ENCODE assay signal across 8 cellular contexts in genomic region chr9:137378688-137379410, GRCh38. TPM values are rescaled to one million over a fixed set of nuclear protein-coding genes. Genes with fewer than 3 reads are reported as not detected.
DNase-seq lines count a peak whose midpoint lies in the region; ATAC-seq, FAIRE-seq and TF ChIP-seq lines count a peak whose summit lies in the region.
"Not testable (repeated sequence)": the region's sequence is repeated elsewhere in the genome, so short reads cannot be mapped to it uniquely, and the experiment has no call there.
"Had no signal": no experiment of that assay in that cellular context is flagged by ENCODE, and none has a peak within 500 bp of the region (broad histone marks: within the 10 kb centered on the region; RNA-seq: fewer than 3 reads in every experiment).

No MANE protein-coding gene starts in this region.

- H3K4me1 ChIP-seq in right cardiac atrium (ENCODE audit: control insufficient read depth, insufficient read depth, low read length) = not testable (repeated sequence)
- peaks cover 0 to 18% (median 6%) of the 10 kb centered on the region in 6 donors for H3K4me1 ChIP-seq in spleen

- H3K27me3 ChIP-seq in right cardiac atrium (ENCODE audit: control insufficient read depth, insufficient read depth); spleen (replicated peaks in 1 of 7): not testable (repeated sequence)

- not testable (repeated sequence) for H3K4me3 ChIP-seq in right cardiac atrium (ENCODE audit: low read length); spleen

- TF ChIP-seq CTCF in endothelial cell (IDR thresholded peaks at IDR 0.05; ENCODE audit: unreplicated experiment); neural crest cell (conservative IDR thresholded peaks at IDR 0.05); spleen (IDR thresholded peaks at IDR 0.05 in 8 of 11, conservative IDR thresholded peaks at IDR 0.05 in 3 of 11): not testable (repeated sequence)

- 90% methylated on average over 37 of the region's 37 CpGs for WGBS in right cardiac atrium
- 83 to 94% (median 90%) methylated on average over 27 to 37 of the region's 37 CpGs for WGBS in spleen, 5 donors

- not testable (repeated sequence) for ATAC-seq in right cardiac atrium

- not testable (repeated sequence) for H3K36me3 Mint-ChIP-seq in endothelial cell (ENCODE audit: low read depth, unreplicated experiment); neural crest cell (ENCODE audit: low read depth)

- intact Hi-C loops in right cardiac atrium (cut with DNase I) = loop anchor here in 1 of 4 donors (10.0 kb wide), 1 partner anchor 54 kb away; no protein-coding TSS in a partner anchor
- intact Hi-C loops in spleen (cut with DNase I; ENCODE audit: low total_unique reads) = not testable (repeated sequence)

- not testable (repeated sequence) for DNase-seq in HTR-8/SVneo (ENCODE audit: insufficient read length, low spot score); endothelial cell (ENCODE audit: low spot score); neural crest cell (ENCODE audit: low read depth, low spot score)
- peak; percentile 41 for DNase-seq in activated effector memory CD4-positive, alpha-beta T cell treated with anti-CD3 and anti-CD28 coated beads, Interleukin-2, amount 50 U/mL, for 16 hours
- DNase-seq in right cardiac atrium = peak in 2 of 3 donors; percentile 4 to 9
- DNase-seq in spleen = peak; percentile 13

- H3K4me3 Mint-ChIP-seq in endothelial cell (ENCODE audit: unreplicated experiment) = peak overlapping the region; percentile 43
- peak overlapping the region; percentile 64 for H3K4me3 Mint-ChIP-seq in neural crest cell

- H3K36me3 ChIP-seq in spleen = peaks cover 0 to 11% (median 0%) of the 10 kb centered on the region in 6 donors

- not testable (repeated sequence) for H3K27ac Mint-ChIP-seq in endothelial cell (ENCODE audit: unreplicated experiment); neural crest cell (ENCODE audit: unreplicated experiment)

- not testable (repeated sequence) for H3K9me3 ChIP-seq in right cardiac atrium (ENCODE audit: control insufficient read depth, low read length); spleen

- not testable (repeated sequence) for H3K9me3 Mint-ChIP-seq in endothelial cell (ENCODE audit: unreplicated experiment); neural crest cell

- H3K27ac ChIP-seq in right cardiac atrium (ENCODE audit: low read length); spleen: not testable (repeated sequence)

- peak; percentile 68 for FAIRE-seq in HTR-8/SVneo (lab: Jason Lieb, UNC)

- TF ChIP-seq POLR2A in spleen (IDR thresholded peaks at IDR 0.05) = not testable (repeated sequence)

- not testable (repeated sequence) for H3K27me3 Mint-ChIP-seq in endothelial cell (ENCODE audit: unreplicated experiment); neural crest cell (ENCODE audit: low read depth)

- H3K4me1 Mint-ChIP-seq in endothelial cell (ENCODE audit: unreplicated experiment); neural crest cell: not testable (repeated sequence)

RNA-seq across cellular contexts. Expression of gene EXD3, which starts 44.1 kb away (rescaled TPM):
- 19.9 TPM for total RNA-seq in endothelial cell (ENCODE audit: unreplicated experiment)
- total RNA-seq in right cardiac atrium = 10 to 100 TPM in 2 of 4 donors, 1 to 10 TPM in 2; 7.9 to 13.4 (median 11.1) TPM
- 14.6 TPM for polyA plus RNA-seq in right cardiac atrium
- 15.1 and 17.6 TPM in 2 replicates for total RNA-seq in neural crest cell
- 10 to 100 TPM; 14.5 to 52.8 (median 29.8) TPM for total RNA-seq in spleen
- polyA plus RNA-seq in spleen = 10 to 100 TPM; 15.6 to 62.3 (median 43.4) TPM

RNA-seq across cellular contexts. Expression of gene NOXA1, which starts 44.3 kb away (rescaled TPM):
- 0.36 TPM for total RNA-seq in endothelial cell (ENCODE audit: unreplicated experiment)
- total RNA-seq in right cardiac atrium = 1 to 10 TPM; 3.1 to 7.5 (median 4.5) TPM
- 4.3 TPM for polyA plus RNA-seq in right cardiac atrium
- 0.89 and 0.98 TPM in 2 replicates for total RNA-seq in neural crest cell
- total RNA-seq in spleen = 10 to 100 TPM in 2 of 7 donors, 1 to 10 TPM in 5; 1.9 to 15.0 (median 5.3) TPM
- 10 to 100 TPM in 1 of 3 donors, 1 to 10 TPM in 2; 3.2 to 10.7 (median 7.8) TPM for polyA plus RNA-seq in spleen
- total RNA-seq: G401, GM12878 had no signal
